ENCODE assay signal across 1 cellular context in the genomic region with DNA sequence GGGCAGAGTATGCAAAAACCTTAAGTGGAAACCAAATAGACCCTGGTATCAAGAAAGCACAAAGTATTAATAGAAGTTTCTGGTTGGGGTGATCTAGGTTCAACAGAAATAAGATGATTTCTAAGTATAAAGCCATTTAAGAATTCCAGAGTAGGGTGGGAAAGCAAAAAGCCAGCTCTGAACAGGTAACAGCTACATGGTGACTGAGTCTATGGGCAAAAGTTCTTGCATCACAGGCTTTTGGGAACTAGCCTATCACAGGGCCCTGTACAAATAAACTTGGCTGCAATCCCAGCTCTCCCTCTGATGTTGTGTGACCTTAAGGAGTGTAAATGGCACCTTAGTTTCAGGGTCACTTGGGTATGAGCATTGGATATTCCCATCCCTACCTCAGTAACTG.
TF ChIP-seq lines count a peak whose summit lies in the region.

No MANE protein-coding gene starts in this region.

TF ChIP-seq in HCT116, 20 proteins besides CTCF, POLR2A, EP300 and RAD21 (continued from another document):
- TF ChIP-seq, protein P1, sequence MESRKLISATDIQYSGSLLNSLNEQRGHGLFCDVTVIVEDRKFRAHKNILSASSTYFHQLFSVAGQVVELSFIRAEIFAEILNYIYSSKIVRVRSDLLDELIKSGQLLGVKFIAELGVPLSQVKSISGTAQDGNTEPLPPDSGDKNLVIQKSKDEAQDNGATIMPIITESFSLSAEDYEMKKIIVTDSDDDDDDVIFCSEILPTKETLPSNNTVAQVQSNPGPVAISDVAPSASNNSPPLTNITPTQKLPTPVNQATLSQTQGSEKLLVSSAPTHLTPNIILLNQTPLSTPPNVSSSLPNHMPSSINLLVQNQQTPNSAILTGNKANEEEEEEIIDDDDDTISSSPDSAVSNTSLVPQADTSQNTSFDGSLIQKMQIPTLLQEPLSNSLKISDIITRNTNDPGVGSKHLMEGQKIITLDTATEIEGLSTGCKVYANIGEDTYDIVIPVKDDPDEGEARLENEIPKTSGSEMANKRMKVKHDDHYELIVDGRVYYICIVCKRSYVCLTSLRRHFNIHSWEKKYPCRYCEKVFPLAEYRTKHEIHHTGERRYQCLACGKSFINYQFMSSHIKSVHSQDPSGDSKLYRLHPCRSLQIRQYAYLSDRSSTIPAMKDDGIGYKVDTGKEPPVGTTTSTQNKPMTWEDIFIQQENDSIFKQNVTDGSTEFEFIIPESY (IDR thresholded peaks at IDR 0.05; ENCODE audit: extremely low read depth, insufficient replicate concordance, low read length) = no peak
- no peak for TF ChIP-seq FOSL1 (IDR thresholded peaks at IDR 0.05; ENCODE audit: low read depth)
